9 cellular contexts compared by ENCODE assay signal in the genomic region with DNA sequence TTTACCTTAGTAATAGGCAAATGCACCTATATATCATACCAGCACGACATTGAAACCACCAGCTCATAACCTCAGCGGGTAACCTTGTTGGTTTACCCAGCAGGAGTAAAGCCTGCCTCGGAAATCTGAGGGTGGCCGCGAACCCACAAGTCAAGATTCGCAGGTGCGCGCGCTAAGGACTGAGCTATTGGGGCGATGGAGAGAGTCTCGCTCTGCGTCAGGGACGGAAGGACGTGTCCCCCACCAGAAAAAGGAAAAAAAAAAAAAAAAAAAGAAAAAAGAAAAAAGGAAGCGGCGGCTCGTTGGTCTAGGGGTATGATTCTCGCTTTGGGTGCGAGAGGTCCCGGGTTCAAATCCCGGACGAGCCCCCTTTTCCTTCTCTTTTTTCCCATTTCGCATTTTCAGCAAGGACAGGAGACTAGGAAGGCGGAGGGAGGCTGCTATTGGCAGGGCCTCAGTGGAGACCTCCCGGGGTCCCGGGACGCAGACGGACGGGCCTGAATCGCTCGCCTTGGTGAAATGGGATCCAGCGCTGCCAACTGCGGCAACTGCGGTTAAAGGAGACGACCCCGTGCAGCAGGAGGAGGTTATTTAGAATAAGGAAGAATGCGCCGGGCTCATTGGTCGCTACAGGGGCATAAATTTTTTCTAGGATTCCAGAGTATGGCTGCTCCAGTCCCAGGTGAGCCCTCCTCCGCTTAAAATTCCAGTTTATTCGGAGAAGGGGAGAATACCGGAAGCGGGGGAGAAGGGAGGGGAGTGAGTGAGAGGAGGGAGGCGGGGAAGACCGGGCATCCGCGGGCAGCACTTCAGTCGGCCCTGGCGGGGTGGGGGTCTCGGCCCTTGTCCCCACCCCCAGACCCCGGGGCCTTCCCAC. TPM values are rescaled to one million over a fixed set of nuclear protein-coding genes. Genes with fewer than 3 reads are reported as not detected.
DNase-seq lines count a peak whose midpoint lies in the region; ATAC-seq and TF ChIP-seq lines count a peak whose summit lies in the region.
"Had no signal": no experiment of that assay in that cellular context is flagged by ENCODE, and none has a peak within 500 bp of the region (broad histone marks: within the 10 kb centered on the region; RNA-seq: fewer than 3 reads in every experiment).

TSS of gene OR1F1 (plus strand) at position 407 of the 877 bp plus-strand sequence.

- no peak for TF ChIP-seq CTCF in glutamatergic neuron (IDR thresholded peaks at IDR 0.05; ENCODE audit: partially characterized antibody, unreplicated experiment)

- ATAC-seq in activated T-cell treated with anti-CD3 and anti-CD28 coated beads, Interleukin-2, amount 50 U/mL, for 72 hours (replicated peaks in 1 of 2), result peak; percentile 51 to 70
- ATAC-seq in HG02973 (IDR thresholded peaks at IDR 0.05; ENCODE audit: unreplicated experiment), result no peak

- peak within 1 kb of the TSS; percentile 92 to 99 for H3K4me3 Mint-ChIP-seq in activated T-cell treated with anti-CD3 and anti-CD28 coated beads, Interleukin-2, amount 50 U/mL, for 72 hours
- H3K4me3 Mint-ChIP-seq in glutamatergic neuron (ENCODE audit: unreplicated experiment), result peak within 1 kb of the TSS; percentile 92

- peaks cover 9 to 10% of the 10 kb centered on the region in 2 donors for H3K36me3 Mint-ChIP-seq in activated T-cell treated with anti-CD3 and anti-CD28 coated beads, Interleukin-2, amount 50 U/mL, for 72 hours (ENCODE audit: insufficient read depth in 2 of 2)
- peaks cover 5% of the 10 kb centered on the region for H3K36me3 Mint-ChIP-seq in glutamatergic neuron (ENCODE audit: unreplicated experiment)

- peaks cover 70% of the 10 kb centered on the region for H3K4me1 Mint-ChIP-seq in activated T-cell treated with anti-CD3 and anti-CD28 coated beads, Interleukin-2, amount 50 U/mL, for 72 hours (ENCODE audit: low read depth)
- H3K4me1 Mint-ChIP-seq in glutamatergic neuron (ENCODE audit: low read depth, unreplicated experiment), result peaks cover 7% of the 10 kb centered on the region

- DNase-seq in NCI-H82 (lab: John Stamatoyannopoulos, UW), result peak; percentile 71
- DNase-seq in NCI-H82 treated with DMSO at 0.1 percent for 48 hours (lab: John Stamatoyannopoulos, UW; ENCODE audit: unreplicated experiment), result no peak
- DNase-seq in NCI-H524 treated with DMSO at 0.1 percent for 48 hours (lab: John Stamatoyannopoulos, UW), result peak; percentile 43
- DNase-seq in activated T-cell treated with anti-CD3 and anti-CD28 coated beads, Interleukin-2, amount 50 U/mL, for 72 hours, result peak; percentile 79 to 89
- DNase-seq in glutamatergic neuron, result peak; percentile 45
- peak; percentile 74 for DNase-seq in stimulated activated CD4-positive, alpha-beta T cell treated with anti-CD3 and anti-CD28 coated beads, Interleukin-4, amount 100 ng/mL, for 24 hours
- DNase-seq in anterior cingulate cortex (lab: John Stamatoyannopoulos, UW), result no peak

- peak within 1 kb of the TSS; percentile 99 for H3K27ac Mint-ChIP-seq in activated T-cell treated with anti-CD3 and anti-CD28 coated beads, Interleukin-2, amount 50 U/mL, for 72 hours
- no peak within 1 kb of the TSS for H3K27ac Mint-ChIP-seq in glutamatergic neuron (ENCODE audit: unreplicated experiment)

- H3K27me3 Mint-ChIP-seq in activated T-cell treated with anti-CD3 and anti-CD28 coated beads, Interleukin-2, amount 50 U/mL, for 72 hours (ENCODE audit: low read depth), result peaks cover 61% of the 10 kb centered on the region
- peaks cover 47% of the 10 kb centered on the region for H3K27me3 Mint-ChIP-seq in glutamatergic neuron (ENCODE audit: unreplicated experiment)

- H3K9me3 Mint-ChIP-seq in activated T-cell treated with anti-CD3 and anti-CD28 coated beads, Interleukin-2, amount 50 U/mL, for 72 hours, result no peaks in the 10 kb centered on the region
- H3K9me3 Mint-ChIP-seq in glutamatergic neuron (ENCODE audit: unreplicated experiment), result peaks cover 37% of the 10 kb centered on the region

RNA-seq across cellular contexts. Expression of gene OR1F1, which starts in this region (rescaled TPM):
- total RNA-seq in activated T-cell treated with anti-CD3 and anti-CD28 coated beads, Interleukin-2, amount 50 U/mL, for 72 hours, result under 1 TPM in 1 of 2 donors, not detected in 1; 0.35 TPM
- not detected for total RNA-seq in glutamatergic neuron (ENCODE audit: unreplicated experiment)
- total RNA-seq: dermis microvascular lymphatic vessel endothelial cell had no signal

Comparison
In these comparisons a context has a peak if more than half of its experiments do, and no peak if none do; other contexts are left out.
1. DNase-seq: peak in NCI-H82 (single experiment), NCI-H524 treated with DMSO at 0.1 percent for 48 hours (single experiment) and stimulated activated CD4-positive, alpha-beta T cell treated with anti-CD3 and anti-CD28 coated beads, Interleukin-4, amount 100 ng/mL, for 24 hours (single experiment); none in NCI-H82 treated with DMSO at 0.1 percent for 48 hours (single experiment) and anterior cingulate cortex (0 of 58).
2. Peak in DNase-seq and ATAC-seq in activated T-cell treated with anti-CD3 and anti-CD28 coated beads, Interleukin-2, amount 50 U/mL, for 72 hours; RNA of the gene not detected or under 1 TPM.
3. Peak in DNase-seq in glutamatergic neuron; RNA of the gene not detected or under 1 TPM.